Comparison of ENCODE assay signal across 7 cellular contexts in the genomic region with DNA sequence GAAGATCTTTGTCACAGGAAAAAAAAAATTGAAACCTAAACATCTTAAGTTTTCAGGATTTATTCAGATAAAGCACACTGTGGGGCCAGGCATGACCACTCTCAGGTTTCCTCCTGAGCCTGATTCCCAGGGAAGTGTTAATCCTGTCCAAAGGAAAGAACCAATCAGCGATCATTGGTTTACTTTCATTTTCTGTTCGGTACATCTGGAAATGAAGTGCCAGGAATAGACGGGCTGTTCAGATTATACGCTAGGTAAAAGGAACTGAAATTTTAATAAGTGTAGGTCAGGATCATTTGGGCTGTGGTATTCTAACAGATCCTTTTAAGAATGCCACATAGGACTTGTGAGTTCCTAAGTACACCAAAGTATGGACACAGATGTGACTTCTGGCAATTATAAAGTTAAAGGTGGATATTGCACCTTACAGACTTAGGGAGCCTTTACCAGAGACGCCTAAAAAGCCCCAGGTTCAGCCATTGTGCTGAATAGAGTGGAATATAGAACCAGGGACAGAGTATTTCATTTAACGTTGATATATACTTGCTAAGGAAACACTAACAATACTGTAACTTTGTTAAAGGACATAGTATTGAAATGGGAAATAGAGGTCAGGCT. TPM values are rescaled to one million over a fixed set of nuclear protein-coding genes. Genes with fewer than 3 reads are reported as not detected.
DNase-seq lines count a peak whose midpoint lies in the region; ATAC-seq and TF ChIP-seq lines count a peak whose summit lies in the region.

No MANE protein-coding gene starts in this region.

- TF ChIP-seq CTCF in GM12865 (IDR thresholded peaks at IDR 0.05; ENCODE audit: insufficient read depth, low read depth, low read length, missing control alignments) = no peak
- TF ChIP-seq CTCF in heart right ventricle (IDR thresholded peaks at IDR 0.05) = no peak
- TF ChIP-seq CTCF in spleen (IDR thresholded peaks at IDR 0.05 in 8 of 11, conservative IDR thresholded peaks at IDR 0.05 in 3 of 11) = no peak

- H3K27ac ChIP-seq in heart right ventricle = peak overlapping the region; percentile 26 to 90 (median 76)
- H3K27ac ChIP-seq in spleen = peak overlapping the region; percentile 71 to 93 (median 84)

- intact Hi-C loops in heart right ventricle (cut with DNase I) = loop anchor here in 2 of 10 donors (5.0 kb wide), 2 partner anchors 218 to 223 kb away; no protein-coding TSS in a partner anchor
- intact Hi-C loops in spleen (cut with DNase I; ENCODE audit: low total_unique reads) = no loop called here

- H3K36me3 ChIP-seq in heart right ventricle (peaks cover 0 to 18% (median 0%) of the 10 kb centered on the region in 9 donors), spleen (peaks cover 0 to 25% (median 0%) of the 10 kb centered on the region in 6 donors)

- ATAC-seq in heart right ventricle (peak; percentile 47 to 93 (median 86)), GM18861 (IDR thresholded peaks at IDR 0.05; ENCODE audit: unreplicated experiment) (no peak)

- peak; percentile 48 for DNase-seq in GM12865 (ENCODE audit: low read depth)
- DNase-seq in LoVo (ENCODE audit: low spot score) = peak; percentile 77
- no peak for DNase-seq in activated CD4-positive, alpha-beta memory T cell treated with anti-CD3 and anti-CD28 coated beads, Interleukin-2, amount 10 ng/mL, durations not matched to agents 7 days and 5 days
- DNase-seq in heart right ventricle = peak in 1 of 2 donors; percentile 27
- no peak for DNase-seq in spleen
- DNase-seq in iPS-NIHi7 (ENCODE audit: extremely low spot score) = no peak

- H3K4me1 Mint-ChIP-seq in activated CD4-positive, alpha-beta memory T cell treated with anti-CD3 and anti-CD28 coated beads, Interleukin-2, amount 10 ng/mL, durations not matched to agents 7 days and 5 days = peaks cover 33% of the 10 kb centered on the region

- no peak for TF ChIP-seq POLR2A in spleen (IDR thresholded peaks at IDR 0.05)

- 38 to 40% methylated on average over 6 of the region's 6 CpGs for WGBS in heart right ventricle, 2 donors
- WGBS in spleen, 5 donors = 7 to 15% (median 12%) methylated on average over 6 of the region's 6 CpGs

- H3K27me3 ChIP-seq in heart right ventricle (no peaks in the 10 kb centered on the region), spleen (replicated peaks in 1 of 7) (no peaks in the 10 kb centered on the region)

- CTCF ChIA-PET in activated CD4-positive, alpha-beta memory T cell treated with anti-CD3 and anti-CD28 coated beads, Interleukin-2, amount 10 ng/mL, durations not matched to agents 7 days and 5 days (lab: Charles Lee) = interaction anchor here (1.2 to 1.9 kb wide), 3 partner anchors 9 to 14 kb away, joined by 3 to 24 read pairs (median 7); partner anchors contain the start of gene CACYBP

- H3K4me3 Mint-ChIP-seq in activated CD4-positive, alpha-beta memory T cell treated with anti-CD3 and anti-CD28 coated beads, Interleukin-2, amount 10 ng/mL, durations not matched to agents 7 days and 5 days = peak overlapping the region; percentile 74

- H3K27ac Mint-ChIP-seq in activated CD4-positive, alpha-beta memory T cell treated with anti-CD3 and anti-CD28 coated beads, Interleukin-2, amount 10 ng/mL, durations not matched to agents 7 days and 5 days = peak overlapping the region; percentile 74

- peaks cover 47% of the 10 kb centered on the region for H3K36me3 Mint-ChIP-seq in activated CD4-positive, alpha-beta memory T cell treated with anti-CD3 and anti-CD28 coated beads, Interleukin-2, amount 10 ng/mL, durations not matched to agents 7 days and 5 days (ENCODE audit: low read depth)

- H3K9me3 Mint-ChIP-seq in activated CD4-positive, alpha-beta memory T cell treated with anti-CD3 and anti-CD28 coated beads, Interleukin-2, amount 10 ng/mL, durations not matched to agents 7 days and 5 days = no peaks in the 10 kb centered on the region

- peaks cover 0 to 19% (median 3%) of the 10 kb centered on the region in 9 donors for H3K4me1 ChIP-seq in heart right ventricle
- H3K4me1 ChIP-seq in spleen = peaks cover 0 to 30% (median 19%) of the 10 kb centered on the region in 6 donors

- H3K9me3 ChIP-seq in heart right ventricle = no peaks in the 10 kb centered on the region
- no peaks in the 10 kb centered on the region for H3K9me3 ChIP-seq in spleen

- no peaks in the 10 kb centered on the region for H3K27me3 Mint-ChIP-seq in activated CD4-positive, alpha-beta memory T cell treated with anti-CD3 and anti-CD28 coated beads, Interleukin-2, amount 10 ng/mL, durations not matched to agents 7 days and 5 days

- POLR2A ChIA-PET in activated CD4-positive, alpha-beta memory T cell treated with anti-CD3 and anti-CD28 coated beads, Interleukin-2, amount 10 ng/mL, durations not matched to agents 7 days and 5 days (lab: Charles Lee) = interaction anchor here (1.2 to 3.6 kb wide), 3 partner anchors 9 to 25 kb away, joined by 3 to 37 read pairs (median 3); partner anchors contain the start of gene CACYBP

- H3K4me3 ChIP-seq in GM12865 (ENCODE audit: low read depth, low read length) (peak overlapping the region; percentile 61), heart right ventricle (peak overlapping the region in 9 of 10 donors; percentile 24 to 62 (median 50)), spleen (peak overlapping the region; percentile 0 to 65 (median 36))

RNA-seq across cellular contexts. Expression of gene CACYBP, which starts 9.3 kb away (rescaled TPM):
- total RNA-seq in activated CD4-positive, alpha-beta memory T cell treated with anti-CD3 and anti-CD28 coated beads, Interleukin-2, amount 10 ng/mL, durations not matched to agents 7 days and 5 days = 100 to 1,000 TPM; 234 to 254 TPM
- total RNA-seq in heart right ventricle (10 to 100 TPM; 43.9 to 88.3 (median 53.1) TPM), spleen (100 to 1,000 TPM in 1 of 7 donors, 10 to 100 TPM in 6; 45.1 to 128 (median 65.3) TPM)
- polyA plus RNA-seq in heart right ventricle (100 to 1,000 TPM in 1 of 2 donors, 10 to 100 TPM in 1; 20.2 to 106 TPM), spleen (10 to 100 TPM; 32.3 to 72.3 (median 55.9) TPM)

RNA-seq across cellular contexts. Expression of gene MRPS14, which starts 32.7 kb away (rescaled TPM):
- total RNA-seq in activated CD4-positive, alpha-beta memory T cell treated with anti-CD3 and anti-CD28 coated beads, Interleukin-2, amount 10 ng/mL, durations not matched to agents 7 days and 5 days = 10 to 100 TPM; 34.1 TPM
- 10 to 100 TPM; 20.2 to 31.5 (median 25.7) TPM for total RNA-seq in heart right ventricle
- polyA plus RNA-seq in heart right ventricle = 10 to 100 TPM in 1 of 2 donors, 1 to 10 TPM in 1; 8.9 to 26.8 TPM
- total RNA-seq in spleen = 10 to 100 TPM; 20.8 to 34.5 (median 26.8) TPM
- 10 to 100 TPM; 10.1 to 26.1 (median 25.2) TPM for polyA plus RNA-seq in spleen

Comparison
In these comparisons a context has a peak if more than half of its experiments do, and no peak if none do; other contexts are left out.
1. DNase-seq: peak in GM12865 (single experiment) and LoVo (single experiment); none in activated CD4-positive, alpha-beta memory T cell treated with anti-CD3 and anti-CD28 coated beads, Interleukin-2, amount 10 ng/mL, durations not matched to agents 7 days and 5 days (single experiment), spleen (single experiment) and iPS-NIHi7 (single experiment).
2. Peak in every context shown above with its lines, with median percentiles within 50 percentile points of each other: H3K4me3 ChIP-seq.